Comparison of ENCODE assay signal across 11 cellular contexts in genomic region chr7:134899729-134900128, GRCh38.
DNase-seq lines count a peak whose midpoint lies in the region; ATAC-seq and TF ChIP-seq lines count a peak whose summit lies in the region.
"Had no signal": no experiment of that assay in that cellular context is flagged by ENCODE, and none has a peak within 500 bp of the region (broad histone marks: within the 10 kb centered on the region; RNA-seq: fewer than 3 reads in every experiment).

No MANE protein-coding gene starts in this region.

- peaks cover 19% of the 10 kb centered on the region for H3K4me1 Mint-ChIP-seq in activated T-helper 1 cell treated with anti-CD3 and anti-CD28 coated beads, Interleukin-12 subunit alpha, Interleukin-12 subunit beta, Interleukin-2, Interleukin-4 antibody, amounts not matched to agents 30 ng/mL and 10 ng/mL and 1 ng/mL, durations not matched to agents 14 hours and 24 hours and 36 hours (ENCODE audit: low read depth)

- POLR2A ChIA-PET in OCI-LY7 (lab: Charles Lee), result interaction anchor here (0.7 kb wide), 1 partner anchor 474 kb away, joined by 3 read pairs; no protein-coding TSS in a partner anchor

- H3K9me3 Mint-ChIP-seq in activated T-helper 1 cell treated with anti-CD3 and anti-CD28 coated beads, Interleukin-12 subunit alpha, Interleukin-12 subunit beta, Interleukin-2, Interleukin-4 antibody, amounts not matched to agents 30 ng/mL and 10 ng/mL and 1 ng/mL, durations not matched to agents 14 hours and 24 hours and 36 hours, result peaks cover 24% of the 10 kb centered on the region

- DNase-seq in Daoy (ENCODE audit: low read depth) (peak; percentile 85), OCI-LY7 (ENCODE audit: low spot score) (no peak), epithelial cell of prostate (ENCODE audit: low read depth, low spot score) (no peak), osteoblast (ENCODE audit: insufficient read length, low spot score, missing footprints) (no peak), hepatic stellate cell (ENCODE audit: low spot score) (no peak), ovary (no peak)
- DNase-seq in activated T-helper 1 cell treated with anti-CD3 and anti-CD28 coated beads, Interleukin-12 subunit alpha, Interleukin-12 subunit beta, Interleukin-2, Interleukin-4 antibody, amounts not matched to agents 30 ng/mL and 10 ng/mL and 1 ng/mL, durations not matched to agents 14 hours and 24 hours and 36 hours (ENCODE audit: low spot score), result no peak
- DNase-seq: CD4-positive, alpha-beta T cell; kidney; NCI-H2171 treated with DMSO at 0.1 percent for 48 hours had no signal

- H3K9me2 ChIP-seq in OCI-LY7 (ENCODE audit: insufficient read depth, low read length), result no peaks in the 10 kb centered on the region

- H3K4me3 ChIP-seq in OCI-LY7 (ENCODE audit: low read depth, low read length, poor library complexity, severe bottlenecking) (no peak overlapping the region), osteoblast (ENCODE audit: insufficient read depth, low read length) (no peak overlapping the region), ovary (no peak overlapping the region)

- no TSS peak for BruUV-seq in OCI-LY7 (replicated peaks; lab: Mats Ljungman, UMichigan)

- no peaks in the 10 kb centered on the region for H4K20me1 ChIP-seq in OCI-LY7 (ENCODE audit: insufficient read depth, low read length)
- peaks cover 64% of the 10 kb centered on the region for H4K20me1 ChIP-seq in osteoblast (ENCODE audit: insufficient read depth, low read length)

- no peak for ATAC-seq in GM21786 (IDR thresholded peaks at IDR 0.05; ENCODE audit: unreplicated experiment)

- no peak for TF ChIP-seq POLR2A in ovary (IDR thresholded peaks at IDR 0.05)

- CTCF ChIA-PET in OCI-LY7 (lab: Charles Lee; ENCODE audit: unreplicated experiment), result no interaction called here

- no peak overlapping the region for H3K27ac Mint-ChIP-seq in activated T-helper 1 cell treated with anti-CD3 and anti-CD28 coated beads, Interleukin-12 subunit alpha, Interleukin-12 subunit beta, Interleukin-2, Interleukin-4 antibody, amounts not matched to agents 30 ng/mL and 10 ng/mL and 1 ng/mL, durations not matched to agents 14 hours and 24 hours and 36 hours
- H3K27ac Mint-ChIP-seq: CD4-positive, alpha-beta T cell had no signal

- H3K27me3 ChIP-seq in osteoblast (ENCODE audit: insufficient read depth, low read length), result no peaks in the 10 kb centered on the region
- H3K27me3 ChIP-seq in ovary, result no peaks in the 10 kb centered on the region

- H3K36me3 Mint-ChIP-seq in activated T-helper 1 cell treated with anti-CD3 and anti-CD28 coated beads, Interleukin-12 subunit alpha, Interleukin-12 subunit beta, Interleukin-2, Interleukin-4 antibody, amounts not matched to agents 30 ng/mL and 10 ng/mL and 1 ng/mL, durations not matched to agents 14 hours and 24 hours and 36 hours (ENCODE audit: low read depth), result peaks cover 1% of the 10 kb centered on the region

- TF ChIP-seq EP300 in ovary (IDR thresholded peaks at IDR 0.05), result no peak

- H3K9me3 ChIP-seq in OCI-LY7 (ENCODE audit: low read length), result no peaks in the 10 kb centered on the region
- H3K9me3 ChIP-seq in osteoblast (ENCODE audit: low read depth, low read length), result no peaks in the 10 kb centered on the region
- no peaks in the 10 kb centered on the region for H3K9me3 ChIP-seq in ovary

- intact Hi-C loops in OCI-LY7 (cut with micrococcal nuclease; ENCODE audit: unreplicated experiment) (no loop called here), ovary (cut with DNase I) (no loop called here)
- intact Hi-C loops in activated T-helper 1 cell treated with anti-CD3 and anti-CD28 coated beads, Interleukin-12 subunit alpha, Interleukin-12 subunit beta, Interleukin-2, Interleukin-4 antibody, amounts not matched to agents 30 ng/mL and 10 ng/mL and 1 ng/mL, durations not matched to agents 14 hours and 24 hours and 36 hours (cut with micrococcal nuclease), result no loop called here

- peak overlapping the region; percentile 48; the same call in 1 of the 2 replicates for H2AFZ ChIP-seq in OCI-LY7 (ENCODE audit: low read length)
- H2AFZ ChIP-seq in osteoblast (ENCODE audit: low read length), result no peak overlapping the region

- H3K79me2 ChIP-seq in OCI-LY7 (ENCODE audit: insufficient read depth, low read depth, low read length) (no peaks in the 10 kb centered on the region), osteoblast (ENCODE audit: insufficient read depth, low read length) (peaks cover 92% of the 10 kb centered on the region)

- H3K4me3 Mint-ChIP-seq in activated T-helper 1 cell treated with anti-CD3 and anti-CD28 coated beads, Interleukin-12 subunit alpha, Interleukin-12 subunit beta, Interleukin-2, Interleukin-4 antibody, amounts not matched to agents 30 ng/mL and 10 ng/mL and 1 ng/mL, durations not matched to agents 14 hours and 24 hours and 36 hours, result no peak overlapping the region
- H3K4me3 Mint-ChIP-seq: CD4-positive, alpha-beta T cell had no signal

- H3K27ac ChIP-seq in OCI-LY7 (ENCODE audit: low read depth, low read length, poor library complexity, severe bottlenecking), result no peak overlapping the region
- H3K27ac ChIP-seq in epithelial cell of prostate, result peak overlapping the region; percentile 40
- peak overlapping the region; percentile 54 for H3K27ac ChIP-seq in osteoblast (ENCODE audit: low read depth, low read length)
- H3K27ac ChIP-seq in ovary, result no peak overlapping the region

- H3K4me2 ChIP-seq in OCI-LY7 (ENCODE audit: low read length) (no peak overlapping the region), osteoblast (ENCODE audit: insufficient read depth, low read length) (peak overlapping the region; percentile 15)

- WGBS in ovary, 3 donors, result 29 to 41% (median 35%) methylated on average over 3 of the region's 3 CpGs

- H3K36me3 ChIP-seq in OCI-LY7 (ENCODE audit: insufficient read depth, low read length) (no peaks in the 10 kb centered on the region), osteoblast (ENCODE audit: insufficient read depth, low read length) (peaks cover 64% of the 10 kb centered on the region), ovary (no peaks in the 10 kb centered on the region)

- H3K4me1 ChIP-seq in OCI-LY7 (ENCODE audit: insufficient read depth, low read length, poor library complexity, severe bottlenecking) (no peaks in the 10 kb centered on the region), osteoblast (ENCODE audit: insufficient read depth, low read length) (peaks cover 64% of the 10 kb centered on the region), ovary (ENCODE audit: insufficient read depth) (peaks cover 17% of the 10 kb centered on the region)

- no peaks in the 10 kb centered on the region for H3K27me3 Mint-ChIP-seq in activated T-helper 1 cell treated with anti-CD3 and anti-CD28 coated beads, Interleukin-12 subunit alpha, Interleukin-12 subunit beta, Interleukin-2, Interleukin-4 antibody, amounts not matched to agents 30 ng/mL and 10 ng/mL and 1 ng/mL, durations not matched to agents 14 hours and 24 hours and 36 hours (ENCODE audit: insufficient read depth)
- H3K27me3 Mint-ChIP-seq: CD4-positive, alpha-beta T cell had no signal

- TF ChIP-seq CTCF in OCI-LY7 (conservative IDR thresholded peaks at IDR 0.05; ENCODE audit: low read length), result no peak
- no peak for TF ChIP-seq CTCF in osteoblast (IDR thresholded peaks at IDR 0.05; ENCODE audit: extremely low read depth, low read depth, low read length)
- TF ChIP-seq CTCF in ovary (IDR thresholded peaks at IDR 0.05), result no peak

Comparison
In these comparisons a context has a peak if more than half of its experiments do, and no peak if none do; other contexts are left out.
1. H3K27ac ChIP-seq: peak in epithelial cell of prostate (single experiment) and osteoblast (single experiment); none in OCI-LY7 (single experiment) and ovary (0 of 2).